In genomic region chr18:80009661-80010550, GRCh38 we compare ENCODE assay signal across 9 cellular contexts. TPM values are rescaled to one million over a fixed set of nuclear protein-coding genes. Genes with fewer than 3 reads are reported as not detected.
DNase-seq lines count a peak whose midpoint lies in the region; ATAC-seq and TF ChIP-seq lines count a peak whose summit lies in the region.
"Had no signal": no experiment of that assay in that cellular context is flagged by ENCODE, and none has a peak within 500 bp of the region (broad histone marks: within the 10 kb centered on the region; RNA-seq: fewer than 3 reads in every experiment).

No MANE protein-coding gene starts in this region.

- no peak overlapping the region for H3K4me3 Mint-ChIP-seq in activated T-helper 17 cell treated with anti-CD3 and anti-CD28 coated beads, Interleukin-2, amount 50 U/mL, for 72 hours

- CTCF ChIA-PET in RWPE1 (lab: Yijun Ruan, JAX), result interaction anchor here (0.5 to 0.6 kb wide), 2 partner anchors 13 to 23 kb away, joined by 3 to 4 read pairs; no protein-coding TSS in a partner anchor

- POLR2A ChIA-PET in RWPE1 (lab: Yijun Ruan, JAX; ENCODE audit: low non-redundant PET), result no interaction called here

- H3K27ac Mint-ChIP-seq in activated T-helper 17 cell treated with anti-CD3 and anti-CD28 coated beads, Interleukin-2, amount 50 U/mL, for 72 hours, result no peak overlapping the region

- no peak for TF ChIP-seq CTCF in RWPE1 (conservative IDR thresholded peaks at IDR 0.05; ENCODE audit: low read depth)
- TF ChIP-seq CTCF in fibroblast of pulmonary artery (IDR thresholded peaks at IDR 0.05; ENCODE audit: low read length, missing control alignments), result no peak

- DNase-seq in Caki2 (ENCODE audit: low read depth) (peak; percentile 66), RWPE1 (ENCODE audit: low spot score) (peak; percentile 91), fibroblast of pulmonary artery (ENCODE audit: low read depth) (peak; percentile 97), posterior vena cava (ENCODE audit: low spot score) (peak; percentile 94), hippocampal formation (lab: John Stamatoyannopoulos, UW) (no peak), mesenteric fat pad (ENCODE audit: low spot score) (no peak)

- in situ Hi-C loops in Caki2 (cut with HindIII; ENCODE audit: low pct_unique_long_range_greater_than_20kb, low sequenced_read_pairs), result no loop called here

- ATAC-seq in activated T-helper 17 cell treated with anti-CD3 and anti-CD28 coated beads, Interleukin-2, amount 50 U/mL, for 72 hours (replicated peaks), result no peak
- no peak for ATAC-seq in GM21390 (IDR thresholded peaks at IDR 0.05; ENCODE audit: unreplicated experiment)

- no peaks in the 10 kb centered on the region for H3K4me1 Mint-ChIP-seq in activated T-helper 17 cell treated with anti-CD3 and anti-CD28 coated beads, Interleukin-2, amount 50 U/mL, for 72 hours

- peaks cover 4% of the 10 kb centered on the region for H3K36me3 Mint-ChIP-seq in activated T-helper 17 cell treated with anti-CD3 and anti-CD28 coated beads, Interleukin-2, amount 50 U/mL, for 72 hours (ENCODE audit: low read depth)

- no peak overlapping the region for H3K4me3 ChIP-seq in fibroblast of pulmonary artery (replicated peaks; ENCODE audit: low read depth, low read length)
- H3K4me3 ChIP-seq: prostate gland had no signal

- intact Hi-C loops in posterior vena cava (cut with DNase I), result no loop called here

- no peaks in the 10 kb centered on the region for H3K27me3 Mint-ChIP-seq in activated T-helper 17 cell treated with anti-CD3 and anti-CD28 coated beads, Interleukin-2, amount 50 U/mL, for 72 hours

- peaks cover 10% of the 10 kb centered on the region for H3K9me3 Mint-ChIP-seq in activated T-helper 17 cell treated with anti-CD3 and anti-CD28 coated beads, Interleukin-2, amount 50 U/mL, for 72 hours

- peak overlapping the region; percentile 91 for H3K27ac ChIP-seq in RWPE1
- H3K27ac ChIP-seq: prostate gland had no signal

RNA-seq across cellular contexts. Expression of gene TXNL4A, which starts 21.5 kb away (rescaled TPM):
- 120 and 227 TPM in 2 replicates for total RNA-seq in Caki2 (2014; rRNA removed; shearing (Covaris generic); ENCODE audit: low replicate concordance)
- total RNA-seq in posterior vena cava (10 to 100 TPM; 65.8 to 79.0 TPM), mesenteric fat pad (107 TPM)
- total RNA-seq in activated T-helper 17 cell treated with anti-CD3 and anti-CD28 coated beads, Interleukin-2, amount 50 U/mL, for 72 hours, result 100 to 1,000 TPM; 115 to 197 TPM

RNA-seq across cellular contexts. Expression of gene RBFA, which starts 24.3 kb away (rescaled TPM):
- 8.7 and 19.9 TPM in 2 replicates for total RNA-seq in Caki2 (2014; rRNA removed; shearing (Covaris generic); ENCODE audit: low replicate concordance)
- total RNA-seq in posterior vena cava (10 to 100 TPM; 15.8 to 17.4 TPM), mesenteric fat pad (31.7 TPM)
- total RNA-seq in activated T-helper 17 cell treated with anti-CD3 and anti-CD28 coated beads, Interleukin-2, amount 50 U/mL, for 72 hours, result 10 to 100 TPM; 26.6 to 39.4 TPM

RNA-seq across cellular contexts. Expression of gene HSBP1L1, which starts 45.5 kb away (rescaled TPM):
- total RNA-seq in Caki2 (2014; rRNA removed; shearing (Covaris generic); ENCODE audit: low replicate concordance), result 7.7 and 20.6 TPM in 2 replicates
- total RNA-seq in posterior vena cava (1 to 10 TPM; 3.9 to 5.9 TPM), mesenteric fat pad (18.8 TPM)
- 1 to 10 TPM; 2.7 to 9.2 TPM for total RNA-seq in activated T-helper 17 cell treated with anti-CD3 and anti-CD28 coated beads, Interleukin-2, amount 50 U/mL, for 72 hours

RNA-seq across cellular contexts. Expression of gene SLC66A2, which starts 58.5 kb away (rescaled TPM):
- total RNA-seq in Caki2 (2014; rRNA removed; shearing (Covaris generic); ENCODE audit: low replicate concordance), result 14.4 and 18.0 TPM in 2 replicates
- total RNA-seq in posterior vena cava, result 10 to 100 TPM; 32.0 to 36.8 TPM
- total RNA-seq in activated T-helper 17 cell treated with anti-CD3 and anti-CD28 coated beads, Interleukin-2, amount 50 U/mL, for 72 hours, result 10 to 100 TPM; 16.8 to 19.5 TPM
- total RNA-seq in mesenteric fat pad, result 85.9 TPM

Comparison
In these comparisons a context has a peak if more than half of its experiments do, and no peak if none do; other contexts are left out.
1. DNase-seq: peak in Caki2 (single experiment), RWPE1 (single experiment), fibroblast of pulmonary artery (single experiment) and posterior vena cava (single experiment); none in hippocampal formation (0 of 2) and mesenteric fat pad (single experiment).